In the genomic region with DNA sequence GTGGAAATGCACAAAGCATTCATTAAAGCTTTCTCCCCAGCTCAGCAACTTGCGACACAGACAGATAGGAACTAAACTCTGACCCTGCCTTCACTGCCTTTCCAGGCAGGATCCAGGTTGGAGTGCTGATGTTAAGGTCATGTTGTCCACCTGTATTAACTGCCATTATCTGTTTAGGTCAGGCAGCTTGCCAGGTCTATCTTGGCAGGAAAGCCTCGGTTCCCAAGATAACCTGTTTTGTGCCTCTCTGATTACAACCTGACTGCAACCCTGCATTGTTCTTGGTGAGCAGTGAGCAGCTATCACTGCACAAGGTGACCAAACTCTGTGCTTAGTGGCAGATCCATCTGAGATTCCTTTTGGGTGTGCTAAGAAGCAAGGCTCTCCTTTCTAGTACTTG, we compare ENCODE assay signal across 25 cellular contexts. TPM values are rescaled to one million over a fixed set of nuclear protein-coding genes. Genes with fewer than 3 reads are reported as not detected.
DNase-seq lines count a peak whose midpoint lies in the region; ATAC-seq and TF ChIP-seq lines count a peak whose summit lies in the region.
"Had no signal": no experiment of that assay in that cellular context is flagged by ENCODE, and none has a peak within 500 bp of the region (broad histone marks: within the 10 kb centered on the region; RNA-seq: fewer than 3 reads in every experiment).

No MANE protein-coding gene starts in this region.

- H3K27ac ChIP-seq in stomach, result no peak overlapping the region
- H3K27ac ChIP-seq: epithelial cell of prostate, KMS-11, neutrophil, SJSA1, skin epidermis had no signal

- H3K27ac Mint-ChIP-seq in activated CD4-positive, alpha-beta T cell treated with anti-CD3 and anti-CD28 coated beads, Interleukin-2, amount 10 ng/mL, durations not matched to agents 24 days and 14 days, result no peak overlapping the region
- H3K27ac Mint-ChIP-seq in activated naive CD8-positive, alpha-beta T cell treated with anti-CD3 and anti-CD28 coated beads, Interleukin-2, amount 50 U/mL, for 24 hours, result no peak overlapping the region

- intact Hi-C loops in stomach (cut with DNase I; ENCODE audit: low total_unique reads), result loop anchor here (5.0 kb wide), 1 partner anchor 115 kb away; no protein-coding TSS in a partner anchor
- intact Hi-C loops in activated CD4-positive, alpha-beta T cell treated with anti-CD3 and anti-CD28 coated beads, Interleukin-2, amount 10 ng/mL, durations not matched to agents 24 days and 14 days (cut with micrococcal nuclease), result loop anchor here (10.0 kb wide), 1 partner anchor 553 kb away; no protein-coding TSS in a partner anchor

- H3K9me3 Mint-ChIP-seq in activated CD4-positive, alpha-beta T cell treated with anti-CD3 and anti-CD28 coated beads, Interleukin-2, amount 10 ng/mL, durations not matched to agents 24 days and 14 days, result no peaks in the 10 kb centered on the region
- no peaks in the 10 kb centered on the region for H3K9me3 Mint-ChIP-seq in activated naive CD8-positive, alpha-beta T cell treated with anti-CD3 and anti-CD28 coated beads, Interleukin-2, amount 50 U/mL, for 24 hours

- DNase-seq in NCI-H1092 treated with DMSO at 0.1 percent for 48 hours (lab: John Stamatoyannopoulos, UW) (peak; percentile 1), NCI-H1092 (lab: John Stamatoyannopoulos, UW) (no peak), NCI-H69 (lab: John Stamatoyannopoulos, UW) (peak; percentile 39), left kidney (ENCODE audit: low read depth, low spot score) (peak; percentile 4), stomach (peak; percentile 55), NCI-H510A (lab: John Stamatoyannopoulos, UW) (no peak)
- no peak for DNase-seq in activated CD4-positive, alpha-beta T cell treated with anti-CD3 and anti-CD28 coated beads, Interleukin-2, amount 10 ng/mL, durations not matched to agents 24 days and 14 days
- no peak for DNase-seq in activated naive CD8-positive, alpha-beta T cell treated with anti-CD3 and anti-CD28 coated beads, Interleukin-2, amount 50 U/mL, for 24 hours
- DNase-seq: activated gamma-delta T cell; activated T-cell treated with anti-CD3 and anti-CD28 coated beads, Interleukin-2, amount 50 U/mL, for 1 hour; EL; glutamatergic neuron; NCI-H1930; NCI-H446 treated with DMSO at 0.1 percent for 48 hours; stimulated activated CD4-positive, alpha-beta T cell treated with anti-CD3 and anti-CD28 coated beads, Interleukin-1b, Interleukin-23, amount 100 ng/mL, for 48 hours; T-helper 1 cell had no signal

- TF ChIP-seq CTCF in stomach (IDR thresholded peaks at IDR 0.05), result no peak

- no peak for TF ChIP-seq POLR2A in stomach (IDR thresholded peaks at IDR 0.05)

- H3K27me3 Mint-ChIP-seq in activated CD4-positive, alpha-beta T cell treated with anti-CD3 and anti-CD28 coated beads, Interleukin-2, amount 10 ng/mL, durations not matched to agents 24 days and 14 days, result peaks cover 11% of the 10 kb centered on the region
- H3K27me3 Mint-ChIP-seq in activated naive CD8-positive, alpha-beta T cell treated with anti-CD3 and anti-CD28 coated beads, Interleukin-2, amount 50 U/mL, for 24 hours, result no peaks in the 10 kb centered on the region

- TF ChIP-seq EP300 in stomach (IDR thresholded peaks at IDR 0.05), result no peak

- H3K36me3 ChIP-seq in stomach, result no peaks in the 10 kb centered on the region
- H3K36me3 ChIP-seq: neutrophil, SJSA1 had no signal

- H3K4me3 ChIP-seq in stomach, result no peak overlapping the region
- H3K4me3 ChIP-seq: SJSA1, skin epidermis had no signal

- no peaks in the 10 kb centered on the region for H3K9me3 ChIP-seq in stomach
- H3K9me3 ChIP-seq: neutrophil, SJSA1 had no signal

- no peaks in the 10 kb centered on the region for H3K4me1 Mint-ChIP-seq in activated CD4-positive, alpha-beta T cell treated with anti-CD3 and anti-CD28 coated beads, Interleukin-2, amount 10 ng/mL, durations not matched to agents 24 days and 14 days
- H3K4me1 Mint-ChIP-seq in activated naive CD8-positive, alpha-beta T cell treated with anti-CD3 and anti-CD28 coated beads, Interleukin-2, amount 50 U/mL, for 24 hours, result no peaks in the 10 kb centered on the region

- peaks cover 0 to 4% (median 0%) of the 10 kb centered on the region in 4 donors for H3K4me1 ChIP-seq in stomach
- H3K4me1 ChIP-seq: SJSA1 had no signal

- 13 to 50% (median 28%) methylated on average over 2 of the region's 2 CpGs for WGBS in stomach, 5 donors

- no peak for ATAC-seq in activated naive CD8-positive, alpha-beta T cell treated with anti-CD3 and anti-CD28 coated beads, Interleukin-2, amount 50 U/mL, for 24 hours

- H3K27me3 ChIP-seq in stomach, result no peaks in the 10 kb centered on the region
- H3K27me3 ChIP-seq: SJSA1 had no signal

- H3K4me3 Mint-ChIP-seq in activated CD4-positive, alpha-beta T cell treated with anti-CD3 and anti-CD28 coated beads, Interleukin-2, amount 10 ng/mL, durations not matched to agents 24 days and 14 days, result no peak overlapping the region
- no peak overlapping the region for H3K4me3 Mint-ChIP-seq in activated naive CD8-positive, alpha-beta T cell treated with anti-CD3 and anti-CD28 coated beads, Interleukin-2, amount 50 U/mL, for 24 hours

- H3K36me3 Mint-ChIP-seq in activated CD4-positive, alpha-beta T cell treated with anti-CD3 and anti-CD28 coated beads, Interleukin-2, amount 10 ng/mL, durations not matched to agents 24 days and 14 days (ENCODE audit: low read depth), result no peaks in the 10 kb centered on the region
- H3K36me3 Mint-ChIP-seq in activated naive CD8-positive, alpha-beta T cell treated with anti-CD3 and anti-CD28 coated beads, Interleukin-2, amount 50 U/mL, for 24 hours (ENCODE audit: low read depth), result no peaks in the 10 kb centered on the region

RNA-seq across cellular contexts. Expression of gene ELOVL2, which starts 23.2 kb away (rescaled TPM):
- 1 to 10 TPM in 1 of 5 donors, not detected in 4; 1.8 TPM for total RNA-seq in stomach
- polyA plus RNA-seq in stomach, result under 1 TPM in 1 of 3 donors, not detected in 2; 0.23 TPM
- total RNA-seq in activated CD4-positive, alpha-beta T cell treated with anti-CD3 and anti-CD28 coated beads, Interleukin-2, amount 10 ng/mL, durations not matched to agents 24 days and 14 days, result not detected in 2 replicates

RNA-seq across cellular contexts. Expression of gene SMIM13, which starts 26.3 kb away (rescaled TPM):
- 10 to 100 TPM in 1 of 5 donors, 1 to 10 TPM in 4; 1.2 to 15.8 (median 4.5) TPM for total RNA-seq in stomach
- polyA plus RNA-seq in stomach, result 1 to 10 TPM; 2.4 to 3.3 (median 2.7) TPM
- 15.2 and 15.6 TPM in 2 replicates for total RNA-seq in activated CD4-positive, alpha-beta T cell treated with anti-CD3 and anti-CD28 coated beads, Interleukin-2, amount 10 ng/mL, durations not matched to agents 24 days and 14 days

RNA-seq across cellular contexts. Expression of gene ERVFRD-1, which starts 44.2 kb away (rescaled TPM):
- total RNA-seq in stomach, result 1 to 10 TPM in 1 of 5 donors, not detected in 4; 1.2 TPM
- under 1 TPM in 2 of 3 donors, not detected in 1; 0.15 to 0.19 TPM for polyA plus RNA-seq in stomach
- not detected in 2 replicates for total RNA-seq in activated CD4-positive, alpha-beta T cell treated with anti-CD3 and anti-CD28 coated beads, Interleukin-2, amount 10 ng/mL, durations not matched to agents 24 days and 14 days
- total RNA-seq: chondrocyte, kidney epithelial cell, RPMI7951, SJSA1, temporal lobe had no signal

Comparison
In these comparisons a context has a peak if more than half of its experiments do, and no peak if none do; other contexts are left out.
1. DNase-seq: peak in NCI-H1092 treated with DMSO at 0.1 percent for 48 hours (single experiment), NCI-H69 (single experiment), left kidney (single experiment) and stomach (single experiment); none in NCI-H1092 (single experiment), activated CD4-positive, alpha-beta T cell treated with anti-CD3 and anti-CD28 coated beads, Interleukin-2, amount 10 ng/mL, durations not matched to agents 24 days and 14 days (single experiment), NCI-H510A (single experiment) and activated naive CD8-positive, alpha-beta T cell treated with anti-CD3 and anti-CD28 coated beads, Interleukin-2, amount 50 U/mL, for 24 hours (single experiment).